ENCODE assay signal across 8 cellular contexts in the genomic region with DNA sequence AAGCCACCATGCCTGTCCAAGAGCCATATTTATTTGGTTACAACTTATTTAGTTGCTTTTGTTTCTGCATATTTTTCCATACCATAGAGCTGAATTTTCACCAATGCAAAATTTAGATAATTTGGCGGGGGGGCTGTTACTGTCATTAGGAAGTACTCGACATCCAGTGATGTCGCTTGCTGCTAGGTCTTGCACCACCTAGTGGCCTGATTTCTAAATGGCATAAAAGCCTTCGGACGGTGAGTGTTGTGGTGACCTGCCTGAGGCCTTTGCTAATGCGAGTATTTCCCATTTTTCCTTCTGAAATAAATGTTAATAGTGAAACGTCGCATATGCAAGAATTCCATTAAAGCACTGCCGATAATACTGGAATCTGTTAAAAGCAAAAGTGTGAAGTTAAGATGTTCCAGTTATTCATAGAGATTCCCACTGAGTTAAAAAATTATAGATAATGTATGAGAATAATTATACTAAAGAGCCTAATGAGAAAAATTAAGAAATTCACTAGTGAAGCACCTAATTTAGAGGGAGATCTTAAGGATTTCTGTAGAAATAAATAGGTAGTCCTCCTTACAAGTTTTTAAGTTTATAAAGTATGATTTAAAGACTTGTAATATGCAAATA.
DNase-seq lines count a peak whose midpoint lies in the region; ATAC-seq lines count a peak whose summit lies in the region.

No MANE protein-coding gene starts in this region.

- peaks cover 7% of the 10 kb centered on the region for H3K36me3 Mint-ChIP-seq in CD4-positive, CD25-positive, alpha-beta regulatory T cell

- H3K4me3 Mint-ChIP-seq in CD4-positive, CD25-positive, alpha-beta regulatory T cell = no peak overlapping the region

- H3K4me3 ChIP-seq in CD4-positive, CD25-positive, alpha-beta regulatory T cell (ENCODE audit: low read depth, low read length) = no peak overlapping the region

- no peaks in the 10 kb centered on the region for H3K9me3 ChIP-seq in CD4-positive, CD25-positive, alpha-beta regulatory T cell (ENCODE audit: control insufficient read depth in 2 of 2, low read length in 2 of 2)

- no peaks in the 10 kb centered on the region for H3K27me3 ChIP-seq in CD4-positive, CD25-positive, alpha-beta regulatory T cell (ENCODE audit: control insufficient read depth, insufficient read depth, low read length)

- H3K27ac Mint-ChIP-seq in CD4-positive, CD25-positive, alpha-beta regulatory T cell = no peak overlapping the region

- peak; percentile 65 to 73 for ATAC-seq in CD4-positive, CD25-positive, alpha-beta regulatory T cell (ENCODE audit: low read depth in 2 of 2)
- no peak for ATAC-seq in HG02588 (IDR thresholded peaks at IDR 0.05; ENCODE audit: unreplicated experiment)

- no peaks in the 10 kb centered on the region for H3K27me3 Mint-ChIP-seq in CD4-positive, CD25-positive, alpha-beta regulatory T cell

- no peak overlapping the region for H3K27ac ChIP-seq in CD4-positive, CD25-positive, alpha-beta regulatory T cell (ENCODE audit: insufficient read depth, low read length, poor library complexity, severe bottlenecking)

- no peaks in the 10 kb centered on the region for H3K9me3 Mint-ChIP-seq in CD4-positive, CD25-positive, alpha-beta regulatory T cell

- peaks cover 41% of the 10 kb centered on the region for H3K36me3 ChIP-seq in CD4-positive, CD25-positive, alpha-beta regulatory T cell (ENCODE audit: control insufficient read depth, insufficient read depth, low read length)

- H3K4me1 ChIP-seq in CD4-positive, CD25-positive, alpha-beta regulatory T cell (ENCODE audit: control insufficient read depth, insufficient read depth, low read length, poor library complexity, severe bottlenecking) = no peaks in the 10 kb centered on the region

- peak; percentile 28 to 76 (median 49) for DNase-seq in CD4-positive, CD25-positive, alpha-beta regulatory T cell
- DNase-seq in GM19238 (ENCODE audit: insufficient read length, low spot score) (peak; percentile 32), HuH-7 (ENCODE audit: low spot score) (peak; percentile 64), SHP77 (lab: John Stamatoyannopoulos, UW) (peak; percentile 37 to 54), hepatic stellate cell (ENCODE audit: low spot score) (peak; percentile 54)
- peak; percentile 12 for DNase-seq in activated naive CD8-positive, alpha-beta T cell treated with anti-CD3 and anti-CD28 coated beads, Interleukin-2, amount 50 U/mL, for 16 hours (ENCODE audit: low read depth, low spot score)
- DNase-seq in stimulated activated CD4-positive, alpha-beta T cell treated with anti-CD3 and anti-CD28 coated beads, Interleukin-1b, Interleukin-23, amount 100 ng/mL, for 48 hours = peak; percentile 53

- H3K4me1 Mint-ChIP-seq in CD4-positive, CD25-positive, alpha-beta regulatory T cell = peaks cover 0 to 4% (median 0%) of the 10 kb centered on the region in 4 donors

Comparison
In these comparisons a context has a peak if more than half of its experiments do, and no peak if none do; other contexts are left out.
1. DNase-seq: peak in every context shown above with its lines; median percentile 64 in HuH-7; 54 in hepatic stellate cell; 53 in stimulated activated CD4-positive, alpha-beta T cell treated with anti-CD3 and anti-CD28 coated beads, Interleukin-1b, Interleukin-23, amount 100 ng/mL, for 48 hours; 49 in CD4-positive, CD25-positive, alpha-beta regulatory T cell; 46 in SHP77; 32 in GM19238; 12 in activated naive CD8-positive, alpha-beta T cell treated with anti-CD3 and anti-CD28 coated beads, Interleukin-2, amount 50 U/mL, for 16 hours.